In the genomic region with DNA sequence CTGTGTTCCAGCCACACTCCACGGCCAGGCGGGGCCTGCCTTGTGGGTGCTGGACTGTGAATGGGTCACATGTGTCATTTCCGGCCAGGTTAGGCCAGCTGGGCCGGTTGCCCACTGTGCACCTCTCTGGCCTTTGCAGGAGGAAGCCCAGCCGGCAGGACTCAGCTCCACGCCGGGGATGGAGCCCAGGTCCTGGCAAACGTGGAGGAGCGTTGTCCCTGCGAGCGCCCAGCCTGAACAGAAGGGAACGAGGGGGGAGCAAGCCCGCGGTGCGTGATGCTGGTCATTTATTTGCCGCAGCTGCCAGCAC, we compare ENCODE assay signal across 15 cellular contexts.
DNase-seq lines count a peak whose midpoint lies in the region; ATAC-seq and TF ChIP-seq lines count a peak whose summit lies in the region.
"Had no signal": no experiment of that assay in that cellular context is flagged by ENCODE, and none has a peak within 500 bp of the region (broad histone marks: within the 10 kb centered on the region; RNA-seq: fewer than 3 reads in every experiment).

No MANE protein-coding gene starts in this region.

- H3K4me3 Mint-ChIP-seq in WTC11 (no peak overlapping the region), T-helper 17 cell (no peak overlapping the region)
- H3K4me3 Mint-ChIP-seq: activated CD8-positive, alpha-beta memory T cell treated with anti-CD3 and anti-CD28 coated beads, Interleukin-2, amount 10 ng/mL, durations not matched to agents 7 days and 5 days; central memory CD8-positive, alpha-beta T cell; natural killer cell; stimulated activated naive CD8-positive, alpha-beta T cell treated with anti-CD3 and anti-CD28 coated beads, Interleukin-15, Interleukin-2, amounts not matched to agents 100 ng/mL and 50 ng/mL, for 24 hours had no signal

- peaks cover 45 to 75% (median 70%) of the 10 kb centered on the region in 10 experiments for H3K4me1 ChIP-seq in BLaER1 treated with 17β-estradiol and CSF1 and Interleukin-3, amounts not matched to agents 10 nM and 100 nM
- H3K4me1 ChIP-seq in neuronal stem cell (ENCODE audit: control insufficient read depth in 2 of 2, insufficient read depth in 1 of 2, low read depth in 1 of 2, low read length in 2 of 2) = peaks cover 5 to 25% of the 10 kb centered on the region in 2 donors

- intact Hi-C loops in left cardiac atrium (cut with DNase I) = loop anchor here (5.0 to 10.0 kb wide), 2 partner anchors 151 to 153 kb away; a partner anchor contains a TSS

- H3K36me3 ChIP-seq in BLaER1 treated with 17β-estradiol and CSF1 and Interleukin-3, amounts not matched to agents 10 nM and 100 nM = no peaks in the 10 kb centered on the region
- no peaks in the 10 kb centered on the region for H3K36me3 ChIP-seq in neuronal stem cell (replicated peaks in 1 of 2; ENCODE audit: control insufficient read depth in 2 of 2, insufficient read depth in 2 of 2, low read length in 2 of 2)

- H3K9ac ChIP-seq in BLaER1 treated with 17β-estradiol and CSF1 and Interleukin-3, amounts not matched to agents 10 nM and 100 nM = 0 out of 22 replicates have a peak overlapping the region, but pooled peaks of 1 of the 11 experiments have one; percentile 8
- H3K9ac ChIP-seq in neuronal stem cell (ENCODE audit: low read depth, low read length, poor library complexity) = peak overlapping the region; percentile 13

- peak overlapping the region; percentile 53 for H2BK12ac ChIP-seq in neuronal stem cell (ENCODE audit: low read length)

- peak overlapping the region; percentile 26 to 86 (median 66); a peak in 21 of 22 replicates for H3K4me2 ChIP-seq in BLaER1 treated with 17β-estradiol and CSF1 and Interleukin-3, amounts not matched to agents 10 nM and 100 nM
- H3K4me2 ChIP-seq in neuronal stem cell (ENCODE audit: insufficient read depth, low read length, poor library complexity, severe bottlenecking) = no peak overlapping the region

- H3K9me3 ChIP-seq in BLaER1 treated with 17β-estradiol and CSF1 and Interleukin-3, amounts not matched to agents 10 nM and 100 nM (replicated peaks in 1 of 11) = 0 out of 22 replicates have a peak, but pooled peaks cover 0 to 4% (median 0%) of the 10 kb centered on the region in 11 experiments
- peaks cover 0 to 8% of the 10 kb centered on the region in 2 donors for H3K9me3 ChIP-seq in neuronal stem cell (replicated peaks in 1 of 2; ENCODE audit: control insufficient read depth in 2 of 2, insufficient read depth in 1 of 2, low read depth in 1 of 2, low read length in 2 of 2)
- no peaks in the 10 kb centered on the region for H3K9me3 ChIP-seq in T-helper 17 cell (ENCODE audit: control insufficient read depth, low read length, poor library complexity, severe bottlenecking)

- H3K36me3 Mint-ChIP-seq in WTC11 (no peaks in the 10 kb centered on the region; the same call in 1 of the 2 replicates), T-helper 17 cell (ENCODE audit: low read depth) (no peaks in the 10 kb centered on the region)
- H3K36me3 Mint-ChIP-seq: activated CD8-positive, alpha-beta memory T cell treated with anti-CD3 and anti-CD28 coated beads, Interleukin-2, amount 10 ng/mL, durations not matched to agents 7 days and 5 days; natural killer cell had no signal

- POLR2A ChIA-PET in WTC11 (lab: Charles Lee) = interaction anchor here (0.8 to 1.3 kb wide), 2 partner anchors 34 to 244 kb away, joined by 3 to 4 read pairs; no protein-coding TSS in a partner anchor

- no CpG with 5 or more reads among the region's 16 CpGs for WGBS in neuronal stem cell (ENCODE audit: extremely low coverage in 2 of 2, insufficient read length in 2 of 2, insufficient replicate concordance in 1 of 2), 2 donors

- no peak; the same call in 1 of the 2 replicates for ATAC-seq in WTC11
- ATAC-seq in left cardiac atrium = peak; percentile 6 to 16
- ATAC-seq in T-helper 17 cell = no peak
- ATAC-seq in GM18858 (IDR thresholded peaks at IDR 0.05; ENCODE audit: unreplicated experiment) = no peak
- ATAC-seq: activated CD8-positive, alpha-beta memory T cell treated with anti-CD3 and anti-CD28 coated beads, Interleukin-2, amount 10 ng/mL, durations not matched to agents 7 days and 5 days; natural killer cell had no signal

- no peak overlapping the region for H3K23ac ChIP-seq in neuronal stem cell (ENCODE audit: low read depth, low read length, poor library complexity)

- H2AK5ac ChIP-seq in neuronal stem cell (ENCODE audit: low read depth, low read length) = peak overlapping the region; percentile 26

- CTCF ChIA-PET in WTC11 (lab: Charles Lee) = interaction anchor here (0.6 to 3.8 kb wide), 16 partner anchors 8 to 232 kb away, joined by 3 to 35 read pairs (median 4); no protein-coding TSS in a partner anchor

- no peak for DNase-seq in WTC11 (ENCODE audit: low spot score)
- DNase-seq in left cardiac atrium = peak; percentile 51
- DNase-seq in neuronal stem cell (ENCODE audit: low spot score) = no peak
- no peak for DNase-seq in COLO829 (ENCODE audit: low spot score)
- no peak for DNase-seq in activated CD8-positive, alpha-beta memory T cell treated with anti-CD3 and anti-CD28 coated beads, Interleukin-2, amount 50 U/mL, for 4 hours
- DNase-seq in T-helper 17 cell = no peak
- DNase-seq: activated CD8-positive, alpha-beta memory T cell treated with anti-CD3 and anti-CD28 coated beads, Interleukin-2, amount 10 ng/mL, durations not matched to agents 7 days and 5 days; activated naive CD4-positive, alpha-beta T cell treated with Interleukin-2 at 50 U/mL for 16 hours; natural killer cell; NCI-H1048; NK-92 treated with Interleukin-12 subunit alpha and Interleukin-12 subunit beta, amount 100 ng/mL, for 24 hours had no signal

- no peaks in the 10 kb centered on the region for H3K9me3 Mint-ChIP-seq in WTC11
- H3K9me3 Mint-ChIP-seq: central memory CD8-positive, alpha-beta T cell; natural killer cell; stimulated activated naive CD8-positive, alpha-beta T cell treated with anti-CD3 and anti-CD28 coated beads, Interleukin-15, Interleukin-2, amounts not matched to agents 100 ng/mL and 50 ng/mL, for 24 hours had no signal

- H3K27me3 ChIP-seq in BLaER1 treated with 17β-estradiol and CSF1 and Interleukin-3, amounts not matched to agents 10 nM and 100 nM = peaks cover 0 to 40% (median 0%) of the 10 kb centered on the region in 11 experiments; a peak in 7 of 22 replicates
- H3K27me3 ChIP-seq in neuronal stem cell (ENCODE audit: control insufficient read depth in 3 of 3, insufficient read depth in 3 of 3, low read depth in 1 of 3, low read length in 3 of 3) = no peaks in the 10 kb centered on the region

- TF ChIP-seq CTCF in WTC11 (IDR thresholded peaks at IDR 0.05) = no peak

- H3K79me1 ChIP-seq in neuronal stem cell (ENCODE audit: low read depth, low read length) = no peaks in the 10 kb centered on the region

- no peak overlapping the region for H4K91ac ChIP-seq in neuronal stem cell (ENCODE audit: low read depth, low read length, poor library complexity)

- H3K4me3 ChIP-seq in BLaER1 treated with 17β-estradiol and CSF1 and Interleukin-3, amounts not matched to agents 10 nM and 100 nM = no peak overlapping the region
- peak overlapping the region in 1 of 2 donors; percentile 17 for H3K4me3 ChIP-seq in neuronal stem cell (ENCODE audit: low read length in 2 of 2)

- H3K4me1 Mint-ChIP-seq in WTC11 (peaks cover 30% of the 10 kb centered on the region), T-helper 17 cell (no peaks in the 10 kb centered on the region)
- H3K4me1 Mint-ChIP-seq: central memory CD8-positive, alpha-beta T cell; natural killer cell had no signal

- no peak overlapping the region for H3K27ac ChIP-seq in BLaER1 treated with 17β-estradiol and CSF1 and Interleukin-3, amounts not matched to agents 10 nM and 100 nM
- no peak overlapping the region for H3K27ac ChIP-seq in neuronal stem cell (replicated peaks; ENCODE audit: low read length)

- H4K20me1 ChIP-seq in BLaER1 treated with 17β-estradiol and CSF1 and Interleukin-3, amounts not matched to agents 10 nM and 100 nM = peaks cover 0 to 36% (median 8%) of the 10 kb centered on the region in 11 experiments; a peak in 8 of 22 replicates

- H4K8ac ChIP-seq in neuronal stem cell (ENCODE audit: low read depth, low read length) = no peak overlapping the region

- H2AFZ ChIP-seq in neuronal stem cell (ENCODE audit: low read length) = no peak overlapping the region

- H3K27me3 Mint-ChIP-seq in WTC11 (ENCODE audit: low read depth) (no peaks in the 10 kb centered on the region), T-helper 17 cell (peaks cover 20% of the 10 kb centered on the region)
- H3K27me3 Mint-ChIP-seq: activated CD8-positive, alpha-beta memory T cell treated with anti-CD3 and anti-CD28 coated beads, Interleukin-2, amount 10 ng/mL, durations not matched to agents 7 days and 5 days had no signal

- H2BK5ac ChIP-seq in neuronal stem cell (ENCODE audit: low read length) = peak overlapping the region; percentile 7

- H3K14ac ChIP-seq in neuronal stem cell (ENCODE audit: low read length) = peak overlapping the region; percentile 39

- H2BK15ac ChIP-seq in neuronal stem cell (ENCODE audit: low read length) = no peak overlapping the region

- H3K18ac ChIP-seq in neuronal stem cell (ENCODE audit: low read length) = peak overlapping the region; percentile 33

- peak overlapping the region; percentile 90 for H3K27ac Mint-ChIP-seq in WTC11
- no peak overlapping the region for H3K27ac Mint-ChIP-seq in T-helper 17 cell
- H3K27ac Mint-ChIP-seq: activated CD8-positive, alpha-beta memory T cell treated with anti-CD3 and anti-CD28 coated beads, Interleukin-2, amount 10 ng/mL, durations not matched to agents 7 days and 5 days; natural killer cell; stimulated activated naive CD8-positive, alpha-beta T cell treated with anti-CD3 and anti-CD28 coated beads, Interleukin-15, Interleukin-2, amounts not matched to agents 100 ng/mL and 50 ng/mL, for 24 hours had no signal

- H3K4ac ChIP-seq in neuronal stem cell (ENCODE audit: low read length) = no peak overlapping the region

- no peak overlapping the region for H2BK120ac ChIP-seq in neuronal stem cell (ENCODE audit: low read depth, low read length)

TF ChIP-seq in WTC11, 78 proteins besides CTCF, POLR2A, EP300 and RAD21 (continues in another document):
- TF ChIP-seq CREB1 (CRISPR knock-in tag; IDR thresholded peaks at IDR 0.05) = no peak
- no peak for TF ChIP-seq NR3C1 (CRISPR knock-in tag; conservative IDR thresholded peaks at IDR 0.05; ENCODE audit: low read depth)

Comparison
In these comparisons a context has a peak if more than half of its experiments do, and no peak if none do; other contexts are left out.
1. ATAC-seq: peak in left cardiac atrium (2 of 2); none in WTC11 (single experiment), T-helper 17 cell (single experiment) and GM18858 (single experiment).